ENCODE assay signal across 13 cellular contexts in genomic region chr7:52018680-52019054, GRCh38.
DNase-seq lines count a peak whose midpoint lies in the region; ATAC-seq and TF ChIP-seq lines count a peak whose summit lies in the region.
"Had no signal": no experiment of that assay in that cellular context is flagged by ENCODE, and none has a peak within 500 bp of the region (broad histone marks: within the 10 kb centered on the region; RNA-seq: fewer than 3 reads in every experiment).

No MANE protein-coding gene starts in this region.

- POLR2A ChIA-PET in GM10248 (lab: Yijun Ruan, JAX) = no interaction called here

- intact Hi-C loops in heart left ventricle (cut with DNase I) = no loop called here

- no peak for DNase-seq in BE2C
- DNase-seq in suprapubic skin (ENCODE audit: low spot score in 2 of 2) = no peak
- DNase-seq in KBM-7 = no peak
- DNase-seq in GM10248 (ENCODE audit: extremely low spot score) = no peak
- DNase-seq in heart left ventricle = no peak
- DNase-seq: NCI-H1105, SW 1271 had no signal

- H3K27ac ChIP-seq in VCaP (no peak overlapping the region), suprapubic skin (no peak overlapping the region), heart left ventricle (no peak overlapping the region)
- H3K27ac ChIP-seq: RWPE1, SJCRH30 had no signal

- H3K4me1 ChIP-seq in BE2C = no peaks in the 10 kb centered on the region
- peaks cover 4% of the 10 kb centered on the region for H3K4me1 ChIP-seq in mucosa of stomach (ENCODE audit: control insufficient read depth, insufficient read depth, low read length)
- H3K4me1 ChIP-seq in suprapubic skin = no peaks in the 10 kb centered on the region
- H3K4me1 ChIP-seq in heart left ventricle = no peaks in the 10 kb centered on the region
- H3K4me1 ChIP-seq: SJCRH30 had no signal

- TF ChIP-seq EP300 in suprapubic skin (IDR thresholded peaks at IDR 0.05) = no peak

- CTCF ChIA-PET in GM10248 (lab: Yijun Ruan, JAX) = interaction anchor here (1.6 to 1.7 kb wide), 3 partner anchors 14 to 33 kb away, joined by 3 to 6 read pairs (median 4); no protein-coding TSS in a partner anchor

- H3K9ac ChIP-seq in mucosa of stomach (ENCODE audit: low read length) = peak overlapping the region; percentile 69

- ATAC-seq in GM18868 (IDR thresholded peaks at IDR 0.05; ENCODE audit: unreplicated experiment) (peak; percentile 7), heart left ventricle (no peak)

- TF ChIP-seq POLR2A in suprapubic skin (IDR thresholded peaks at IDR 0.05) (no peak), heart left ventricle (IDR thresholded peaks at IDR 0.05) (no peak)

- TF ChIP-seq CTCF in BE2C (IDR thresholded peaks at IDR 0.05; ENCODE audit: low read depth, low read length) (no peak), VCaP (conservative IDR thresholded peaks at IDR 0.05) (peak; percentile 27; the same call in 1 of the 2 replicates), suprapubic skin (IDR thresholded peaks at IDR 0.05) (no peak), GM10248 (IDR thresholded peaks at IDR 0.05; ENCODE audit: control extremely low read depth, extremely low read depth, low read depth, missing control alignments) (no peak), heart left ventricle (IDR thresholded peaks at IDR 0.05) (peak in 1 of 12 donors; percentile 2)

- in situ Hi-C loops in KBM-7 (cut with MboI; ENCODE audit: low pct_unique_long_range_greater_than_20kb, low sequenced_read_pairs) = no loop called here

- H3K36me3 ChIP-seq in BE2C (no peaks in the 10 kb centered on the region), mucosa of stomach (ENCODE audit: control insufficient read depth, insufficient read depth, low read length) (no peaks in the 10 kb centered on the region), suprapubic skin (no peaks in the 10 kb centered on the region), heart left ventricle (no peaks in the 10 kb centered on the region)
- H3K36me3 ChIP-seq: MG63, SJCRH30 had no signal

- WGBS in suprapubic skin = 84% methylated on average over 3 of the region's 3 CpGs
- 76 to 83% (median 79%) methylated on average over 3 of the region's 3 CpGs for WGBS in heart left ventricle, 4 donors

- H3K4me3 ChIP-seq in BE2C (ENCODE audit: low read depth, low read length) (peak overlapping the region; percentile 55; the same call in 1 of the 2 replicates), mucosa of stomach (ENCODE audit: low read length) (no peak overlapping the region), suprapubic skin (no peak overlapping the region), heart left ventricle (no peak overlapping the region)
- H3K4me3 ChIP-seq: MG63, SJCRH30 had no signal

- H3K9me3 ChIP-seq in BE2C (no peaks in the 10 kb centered on the region), mucosa of stomach (ENCODE audit: control insufficient read depth, low read length) (no peaks in the 10 kb centered on the region), suprapubic skin (no peaks in the 10 kb centered on the region), heart left ventricle (peaks cover 0 to 6% (median 0%) of the 10 kb centered on the region in 12 donors)
- H3K9me3 ChIP-seq: MG63 had no signal

- H3K27me3 ChIP-seq in BE2C = no peaks in the 10 kb centered on the region
- no peaks in the 10 kb centered on the region for H3K27me3 ChIP-seq in mucosa of stomach (ENCODE audit: control insufficient read depth, insufficient read depth, low read length)
- H3K27me3 ChIP-seq in suprapubic skin = no peaks in the 10 kb centered on the region
- no peaks in the 10 kb centered on the region for H3K27me3 ChIP-seq in heart left ventricle
- H3K27me3 ChIP-seq: MG63, SJCRH30 had no signal
